21 cellular contexts compared by ENCODE assay signal in genomic region chr9:31590091-31590490, GRCh38.
DNase-seq lines count a peak whose midpoint lies in the region; ATAC-seq, FAIRE-seq and TF ChIP-seq lines count a peak whose summit lies in the region.
"Had no signal": no experiment of that assay in that cellular context is flagged by ENCODE, and none has a peak within 500 bp of the region (broad histone marks: within the 10 kb centered on the region; RNA-seq: fewer than 3 reads in every experiment).

No MANE protein-coding gene starts in this region.

- H3K36me3 ChIP-seq in keratinocyte (ENCODE audit: control insufficient read depth in 2 of 2, extremely low read depth in 1 of 2, insufficient read depth in 2 of 2, low read length in 2 of 2), result no peaks in the 10 kb centered on the region
- H3K36me3 ChIP-seq: BLaER1 treated with 17β-estradiol and CSF1 and Interleukin-3, amounts not matched to agents 10 nM and 100 nM; heart right ventricle had no signal

- no peak overlapping the region for H3K9ac ChIP-seq in keratinocyte (ENCODE audit: control insufficient read depth, extremely low read depth, insufficient read depth, low read length)
- H3K9ac ChIP-seq: BLaER1 treated with 17β-estradiol and CSF1 and Interleukin-3, amounts not matched to agents 10 nM and 100 nM had no signal

- no peaks in the 10 kb centered on the region for H3K9me3 ChIP-seq in keratinocyte (ENCODE audit: control insufficient read depth, low read depth, low read length)
- H3K9me3 ChIP-seq: BLaER1 treated with 17β-estradiol and CSF1 and Interleukin-3, amounts not matched to agents 10 nM and 100 nM; heart right ventricle had no signal

- dilution Hi-C loops in keratinocyte (cut with MboI; ENCODE audit: extremely low pct_ligation_motif_present, low sequenced_read_pairs), result no loop called here

- peak overlapping the region; percentile 94 for H3K27ac ChIP-seq in keratinocyte (ENCODE audit: control insufficient read depth, insufficient read depth, low read length)
- H3K27ac ChIP-seq: BLaER1 treated with 17β-estradiol and CSF1 and Interleukin-3, amounts not matched to agents 10 nM and 100 nM; dorsolateral prefrontal cortex; heart right ventricle had no signal

- no peaks in the 10 kb centered on the region for H3K79me2 ChIP-seq in keratinocyte (ENCODE audit: control insufficient read depth, insufficient read depth, low read length)

- DNase-seq in COR-L47 (lab: John Stamatoyannopoulos, UW) (peak; percentile 73), M059J (ENCODE audit: low read depth) (peak; percentile 70), astrocyte of the hippocampus (ENCODE audit: low read depth, low spot score) (peak; percentile 86), keratinocyte (ENCODE audit: low read depth, low spot score) (no peak), GOT3 (lab: John Stamatoyannopoulos, UW) (no peak)
- DNase-seq: activated naive CD4-positive, alpha-beta T cell treated with anti-CD3 and anti-CD28 coated beads for 36 hours; amniotic stem cell; dorsolateral prefrontal cortex; heart right ventricle; left colon; NCI-H1436; NCI-H2171; NCI-H526; small intestine had no signal

- ATAC-seq in GM21717 (IDR thresholded peaks at IDR 0.05; ENCODE audit: unreplicated experiment) (no peak), HG03460 (IDR thresholded peaks at IDR 0.05; ENCODE audit: unreplicated experiment) (no peak)
- ATAC-seq: heart right ventricle; left colon; Right ventricle myocardium inferior; stimulated activated effector memory CD8-positive, alpha-beta T cell treated with anti-CD3 and anti-CD28 coated beads, Interleukin-12 subunit alpha, Interleukin-12 subunit beta, amount 100 ng/mL, for 72 hours had no signal

- no peaks in the 10 kb centered on the region for H3K27me3 ChIP-seq in keratinocyte (ENCODE audit: control insufficient read depth, extremely low read depth, insufficient read depth, low read length)
- H3K27me3 ChIP-seq: BLaER1 treated with 17β-estradiol and CSF1 and Interleukin-3, amounts not matched to agents 10 nM and 100 nM; dorsolateral prefrontal cortex; heart right ventricle had no signal

- TF ChIP-seq CTCF in keratinocyte (optimal IDR thresholded peaks at IDR 0.05 in 1 of 3, IDR thresholded peaks at IDR 0.05 in 1 of 3, conservative IDR thresholded peaks at IDR 0.05 in 1 of 3; ENCODE audit: extremely low read depth in 1 of 3, insufficient read depth in 2 of 3, low read length in 3 of 3), result no peak

- H2AFZ ChIP-seq in keratinocyte (ENCODE audit: control insufficient read depth, low read length), result peak overlapping the region; percentile 23

- H3K9me1 ChIP-seq in keratinocyte (ENCODE audit: control insufficient read depth, extremely low read depth, insufficient read depth, low read length), result no peaks in the 10 kb centered on the region

- H3K4me3 ChIP-seq in keratinocyte (ENCODE audit: control insufficient read depth in 2 of 3, extremely low read depth in 1 of 3, insufficient read depth in 2 of 3, low read depth in 1 of 3, low read length in 3 of 3), result no peak overlapping the region
- H3K4me3 ChIP-seq: BLaER1 treated with 17β-estradiol and CSF1 and Interleukin-3, amounts not matched to agents 10 nM and 100 nM; dorsolateral prefrontal cortex; heart right ventricle had no signal

- no peak overlapping the region for H3K4me2 ChIP-seq in keratinocyte (ENCODE audit: control insufficient read depth, extremely low read depth, insufficient read depth, low read depth, low read length)
- H3K4me2 ChIP-seq: BLaER1 treated with 17β-estradiol and CSF1 and Interleukin-3, amounts not matched to agents 10 nM and 100 nM had no signal

- peaks cover 33% of the 10 kb centered on the region for H3K4me1 ChIP-seq in keratinocyte (ENCODE audit: control insufficient read depth, extremely low read depth, insufficient read depth, low read length)
- H3K4me1 ChIP-seq: heart right ventricle had no signal

- no peaks in the 10 kb centered on the region for H4K20me1 ChIP-seq in keratinocyte (ENCODE audit: control insufficient read depth, extremely low read depth, insufficient read depth, low read length)
- H4K20me1 ChIP-seq: BLaER1 treated with 17β-estradiol and CSF1 and Interleukin-3, amounts not matched to agents 10 nM and 100 nM had no signal

- FAIRE-seq in keratinocyte (lab: Jason Lieb, UNC), result no peak
- FAIRE-seq: endothelial cell of umbilical vein, H54, small intestine had no signal

Comparison
In these comparisons a context has a peak if more than half of its experiments do, and no peak if none do; other contexts are left out.
1. DNase-seq: peak in COR-L47 (single experiment), M059J (single experiment) and astrocyte of the hippocampus (single experiment); none in keratinocyte (single experiment) and GOT3 (single experiment).